Comparison of ENCODE assay signal across 8 cellular contexts in the genomic region with DNA sequence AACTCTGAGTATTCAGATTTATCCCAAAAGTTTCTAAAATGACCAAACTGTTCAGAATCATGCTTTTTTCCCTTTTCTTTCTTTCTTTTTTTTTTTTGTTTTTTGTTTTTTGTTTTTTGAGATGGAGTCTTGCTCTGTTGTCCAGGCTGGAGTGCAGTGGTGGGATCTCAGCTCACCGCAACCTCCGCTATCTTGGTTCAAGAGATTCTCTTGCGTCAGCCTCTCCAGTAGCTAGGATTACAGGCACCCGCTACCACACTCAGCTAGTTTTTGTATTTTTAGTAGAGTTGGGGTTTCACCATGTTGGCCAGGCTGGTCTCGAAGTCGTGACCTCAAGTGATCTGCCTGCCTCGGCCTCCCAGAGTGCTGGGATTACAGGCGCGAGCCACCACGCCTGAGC.
A peak's percentile ranks its signal among the peaks of the same experiment; 100 is the strongest.
DNase-seq lines count a peak whose midpoint lies in the region; ATAC-seq, FAIRE-seq and TF ChIP-seq lines count a peak whose summit lies in the region.
"Not testable (repeated sequence)": the region's sequence is repeated elsewhere in the genome, so short reads cannot be mapped to it uniquely, and the experiment has no call there.

No MANE protein-coding gene starts in this region.

- FAIRE-seq in K562 (lab: Jason Lieb, UNC), result not testable (repeated sequence)

- H3K79me2 ChIP-seq in HCT116 (ENCODE audit: insufficient read depth, low read length) (peaks cover 31% of the 10 kb centered on the region), K562 (ENCODE audit: control insufficient read depth, insufficient read depth, low read length) (peaks cover 21% of the 10 kb centered on the region)

- not testable (repeated sequence) for H3K9ac ChIP-seq in HCT116 (ENCODE audit: low read length); K562 (ENCODE audit: insufficient read depth in 1 of 2, low read depth in 2 of 2, low read length in 2 of 2)

- H3K4me3 Mint-ChIP-seq in IgD-negative memory B cell (peak overlapping the region; percentile 16 to 94 (median 70)), chondrocyte (ENCODE audit: unreplicated experiment) (peak overlapping the region; percentile 9), natural killer cell (peak overlapping the region; percentile 4), neural crest cell (peak overlapping the region; percentile 56)
- peak overlapping the region; percentile 37 for H3K4me3 Mint-ChIP-seq in stimulated activated naive CD8-positive, alpha-beta T cell treated with anti-CD3 and anti-CD28 coated beads, Interleukin-15, Interleukin-2, amounts not matched to agents 100 ng/mL and 50 ng/mL, for 24 hours

- not testable (repeated sequence) for TF ChIP-seq RAD21 in HCT116 (IDR thresholded peaks at IDR 0.05; ENCODE audit: low read depth); K562 (CRISPR knock-in tag; conservative IDR thresholded peaks at IDR 0.05 in 1 of 2, IDR thresholded peaks at IDR 0.05 in 1 of 2)

- H3K4me2 ChIP-seq in HCT116 (ENCODE audit: low read length); K562 (ENCODE audit: insufficient read depth, low read length): not testable (repeated sequence)

- not testable (repeated sequence) for H3K9me2 ChIP-seq in HCT116 (ENCODE audit: insufficient read depth)

- H2AFZ ChIP-seq in HCT116 (ENCODE audit: low read depth, low read length, poor library complexity, severe bottlenecking); K562 (ENCODE audit: low read depth, low read length): not testable (repeated sequence)

- H3K9me1 ChIP-seq in K562 (ENCODE audit: control insufficient read depth, insufficient read depth, low read length), result not testable (repeated sequence)

- H3K4me1 Mint-ChIP-seq in IgD-negative memory B cell (peaks cover 28 to 40% (median 30%) of the 10 kb centered on the region in 3 donors), chondrocyte (ENCODE audit: low read depth) (peaks cover 23% of the 10 kb centered on the region), natural killer cell (peaks cover 26 to 40% of the 10 kb centered on the region in 2 donors), neural crest cell (peaks cover 30% of the 10 kb centered on the region)
- peaks cover 36% of the 10 kb centered on the region for H3K4me1 Mint-ChIP-seq in stimulated activated naive CD8-positive, alpha-beta T cell treated with anti-CD3 and anti-CD28 coated beads, Interleukin-15, Interleukin-2, amounts not matched to agents 100 ng/mL and 50 ng/mL, for 24 hours (ENCODE audit: low read depth)

- not testable (repeated sequence) for TF ChIP-seq EP300 in K562 (IDR thresholded peaks at IDR 0.05; ENCODE audit: low read length)

- in situ Hi-C loops in K562 (cut with MboI), result not testable (repeated sequence)

- peak overlapping the region in 1 of 3 donors; percentile 62 for H3K27ac Mint-ChIP-seq in IgD-negative memory B cell
- H3K27ac Mint-ChIP-seq in chondrocyte (ENCODE audit: unreplicated experiment); natural killer cell; neural crest cell (ENCODE audit: unreplicated experiment); stimulated activated naive CD8-positive, alpha-beta T cell treated with anti-CD3 and anti-CD28 coated beads, Interleukin-15, Interleukin-2, amounts not matched to agents 100 ng/mL and 50 ng/mL, for 24 hours: not testable (repeated sequence)

- H3K27me3 Mint-ChIP-seq in IgD-negative memory B cell; chondrocyte (ENCODE audit: low read depth); stimulated activated naive CD8-positive, alpha-beta T cell treated with anti-CD3 and anti-CD28 coated beads, Interleukin-15, Interleukin-2, amounts not matched to agents 100 ng/mL and 50 ng/mL, for 24 hours: not testable (repeated sequence)
- H3K27me3 Mint-ChIP-seq in natural killer cell (ENCODE audit: low read depth in 2 of 2) (peaks cover 3 to 20% of the 10 kb centered on the region in 2 donors), neural crest cell (ENCODE audit: low read depth) (peaks cover 33% of the 10 kb centered on the region)

- not testable (repeated sequence) for H4K20me1 ChIP-seq in HCT116 (ENCODE audit: insufficient read depth); K562 (replicated peaks; ENCODE audit: control insufficient read depth, insufficient read depth, low read length)

- CTCF ChIA-PET in HCT116 (lab: Charles Lee); K562 (lab: Yijun Ruan, JAX; ENCODE audit: low intra/inter-chr PET ratio): not testable (repeated sequence)

- H3K36me3 Mint-ChIP-seq in IgD-negative memory B cell; chondrocyte (ENCODE audit: low read depth); natural killer cell; neural crest cell (ENCODE audit: low read depth): not testable (repeated sequence)
- peaks cover 10% of the 10 kb centered on the region for H3K36me3 Mint-ChIP-seq in stimulated activated naive CD8-positive, alpha-beta T cell treated with anti-CD3 and anti-CD28 coated beads, Interleukin-15, Interleukin-2, amounts not matched to agents 100 ng/mL and 50 ng/mL, for 24 hours (ENCODE audit: low read depth)

- peak overlapping the region; percentile 99 for H3K27ac ChIP-seq in HCT116 (ENCODE audit: low read depth, low read length)
- not testable (repeated sequence) for H3K27ac ChIP-seq in K562 (ENCODE audit: extremely low read depth, low read depth, low read length)

- H3K9me3 Mint-ChIP-seq in IgD-negative memory B cell; chondrocyte (ENCODE audit: low read depth); natural killer cell; neural crest cell; stimulated activated naive CD8-positive, alpha-beta T cell treated with anti-CD3 and anti-CD28 coated beads, Interleukin-15, Interleukin-2, amounts not matched to agents 100 ng/mL and 50 ng/mL, for 24 hours: not testable (repeated sequence)

- not testable (repeated sequence) for TF ChIP-seq CTCF in HCT116 (IDR thresholded peaks at IDR 0.05 in 2 of 3, conservative IDR thresholded peaks at IDR 0.05 in 1 of 3; ENCODE audit: borderline replicate concordance in 1 of 3, insufficient read depth in 1 of 3, low read depth in 2 of 3, low read length in 2 of 3); K562 (IDR thresholded peaks at IDR 0.05 in 2 of 3, conservative IDR thresholded peaks at IDR 0.05 in 1 of 3; ENCODE audit: insufficient read depth in 2 of 3, low read depth in 1 of 3, low read length in 3 of 3); chondrocyte (IDR thresholded peaks at IDR 0.05); natural killer cell (IDR thresholded peaks at IDR 0.05); neural crest cell (conservative IDR thresholded peaks at IDR 0.05)

- H3K4me3 ChIP-seq in HCT116 (replicated peaks in 1 of 2; ENCODE audit: low read depth in 1 of 2, low read length in 2 of 2); K562: not testable (repeated sequence)

- RAD21 ChIA-PET in HCT116 (lab: Charles Lee; ENCODE audit: low non-redundant PET in 1 of 2, low total read pairs in 2 of 2, uncharacterized antibody in 2 of 2, unreplicated experiment in 2 of 2), result not testable (repeated sequence)

- DNase-seq in HCT116 (ENCODE audit: low read depth, low spot score); K562 (ENCODE audit: extremely low read depth in 1 of 4, low spot score in 3 of 4); chondrocyte (ENCODE audit: low spot score); natural killer cell; neural crest cell (ENCODE audit: low read depth, low spot score): not testable (repeated sequence)
- DNase-seq in MV-4-11 (lab: John Stamatoyannopoulos, UW), result peak; percentile 25

- ATAC-seq in HCT116, K562, natural killer cell: not testable (repeated sequence)

- POLR2A ChIA-PET in HCT116 (lab: Charles Lee), result interaction anchor here (1.6 kb wide), 1 partner anchor 60 kb away, joined by 5 read pairs; no protein-coding TSS in a partner anchor
- POLR2A ChIA-PET in K562 (lab: Yijun Ruan, JAX), result not testable (repeated sequence)

- not testable (repeated sequence) for TF ChIP-seq POLR2A in HCT116 (IDR thresholded peaks at IDR 0.05; ENCODE audit: borderline replicate concordance, extremely low read depth, insufficient read depth, insufficient read length); K562 (conservative IDR thresholded peaks at IDR 0.05)

- H3K36me3 ChIP-seq in HCT116 (ENCODE audit: control insufficient read depth in 1 of 2, insufficient read depth in 2 of 2, low read length in 2 of 2); K562 (ENCODE audit: control insufficient read depth, insufficient read depth, low read length): not testable (repeated sequence)

- 94% methylated on average over 10 of the region's 10 CpGs for WGBS in K562 (ENCODE audit: insufficient coverage, low coverage, missing lambda C conversion rate)

- not testable (repeated sequence) for H3K27me3 ChIP-seq in HCT116 (ENCODE audit: insufficient read depth, low read length); K562 (ENCODE audit: control insufficient read depth in 2 of 2, insufficient read depth in 2 of 2, low read length in 2 of 2)

- BruUV-seq in HCT116 (replicated peaks; lab: Mats Ljungman, UMichigan); K562 (replicated peaks; lab: Mats Ljungman, UMichigan): not testable (repeated sequence)

- H3K4me1 ChIP-seq in HCT116 (ENCODE audit: control insufficient read depth in 1 of 2, insufficient read depth in 2 of 2, low read length in 2 of 2) (peaks cover 7 to 33% of the 10 kb centered on the region in 2 experiments), K562 (replicated peaks in 1 of 2; ENCODE audit: control insufficient read depth in 2 of 2, insufficient read depth in 2 of 2, low read length in 2 of 2) (peaks cover 4 to 15% of the 10 kb centered on the region in 2 experiments; a peak in 4 of 5 replicates)

- intact Hi-C loops in HCT116 (cut with micrococcal nuclease), result loop anchor here (5.0 kb wide), 1 partner anchor 505 kb away; no protein-coding TSS in a partner anchor
- intact Hi-C loops in K562 (cut with micrococcal nuclease); natural killer cell (cut with micrococcal nuclease): not testable (repeated sequence)

- H3K9me3 ChIP-seq in HCT116 (ENCODE audit: control insufficient read depth in 1 of 2, insufficient read depth in 1 of 2, low read depth in 1 of 2, low read length in 2 of 2); K562 (replicated peaks; ENCODE audit: control insufficient read depth, insufficient read depth, low read depth, low read length): not testable (repeated sequence)

Comparison
In these comparisons a context has a peak if more than half of its experiments do, and no peak if none do; other contexts are left out.
1. H3K4me3 Mint-ChIP-seq: peak in every context shown above with its lines; median percentile 70 in IgD-negative memory B cell; 56 in neural crest cell; 37 in stimulated activated naive CD8-positive, alpha-beta T cell treated with anti-CD3 and anti-CD28 coated beads, Interleukin-15, Interleukin-2, amounts not matched to agents 100 ng/mL and 50 ng/mL, for 24 hours; 9 in chondrocyte; 4 in natural killer cell.